In genomic region chr12:122064034-122064777, GRCh38 we compare ENCODE assay signal across 1 cellular context.
TF ChIP-seq lines count a peak whose summit lies in the region.

No MANE protein-coding gene starts in this region.

TF ChIP-seq in K562, 482 proteins besides CTCF, POLR2A, EP300 and RAD21 (continued from another document and continues in another):
- TF ChIP-seq MLLT1 (IDR thresholded peaks at IDR 0.05): no peak; a peak in 1 of 4 replicates
- no peak for TF ChIP-seq ETS2 (tag; IDR thresholded peaks at IDR 0.05; ENCODE audit: borderline replicate concordance, poor library complexity, severe bottlenecking)
- 0 out of 2 replicates have a peak, but pooled peaks have one; percentile 27 for TF ChIP-seq ZC3H4 (CRISPR knock-in tag; IDR thresholded peaks at IDR 0.05; ENCODE audit: borderline replicate concordance)
- TF ChIP-seq THRB (CRISPR knock-in tag; conservative IDR thresholded peaks at IDR 0.05): peak; percentile 80; the same call in 1 of the 2 replicates
- no peak for TF ChIP-seq HMGN3 (IDR thresholded peaks at IDR 0.05; ENCODE audit: borderline replicate concordance, extremely low read depth, insufficient read length, low read depth, low read length)
- TF ChIP-seq KAT8 (IDR thresholded peaks at IDR 0.05; ENCODE audit: low read depth): no peak
- TF ChIP-seq MAX (CRISPR knock-in tag; IDR thresholded peaks at IDR 0.05): peak; percentile 99
- no peak for TF ChIP-seq STAT5A (IDR thresholded peaks at IDR 0.05; ENCODE audit: borderline replicate concordance, low read length)
- TF ChIP-seq KDM5B (IDR thresholded peaks at IDR 0.05; ENCODE audit: insufficient replicate concordance, low read depth, low read length): peak; percentile 44
- TF ChIP-seq ZKSCAN8 (CRISPR knock-in tag; IDR thresholded peaks at IDR 0.05): peak; percentile 89
- TF ChIP-seq ZNF76 (CRISPR knock-in tag; IDR thresholded peaks at IDR 0.05; ENCODE audit: borderline replicate concordance): peak; percentile 84
- no peak for TF ChIP-seq ZNF740 (CRISPR knock-in tag; IDR thresholded peaks at IDR 0.05)
- TF ChIP-seq ZNF740 (tag; IDR thresholded peaks at IDR 0.05): no peak
- TF ChIP-seq ASH1L (IDR thresholded peaks at IDR 0.05; ENCODE audit: borderline replicate concordance, low read depth, partially characterized antibody): peak; percentile 78
- TF ChIP-seq, protein P1, sequence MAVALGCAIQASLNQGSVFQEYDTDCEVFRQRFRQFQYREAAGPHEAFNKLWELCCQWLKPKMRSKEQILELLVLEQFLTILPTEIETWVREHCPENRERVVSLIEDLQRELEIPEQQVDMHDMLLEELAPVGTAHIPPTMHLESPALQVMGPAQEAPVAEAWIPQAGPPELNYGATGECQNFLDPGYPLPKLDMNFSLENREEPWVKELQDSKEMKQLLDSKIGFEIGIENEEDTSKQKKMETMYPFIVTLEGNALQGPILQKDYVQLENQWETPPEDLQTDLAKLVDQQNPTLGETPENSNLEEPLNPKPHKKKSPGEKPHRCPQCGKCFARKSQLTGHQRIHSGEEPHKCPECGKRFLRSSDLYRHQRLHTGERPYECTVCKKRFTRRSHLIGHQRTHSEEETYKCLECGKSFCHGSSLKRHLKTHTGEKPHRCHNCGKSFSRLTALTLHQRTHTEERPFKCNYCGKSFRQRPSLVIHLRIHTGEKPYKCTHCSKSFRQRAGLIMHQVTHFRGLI (CRISPR knock-in tag; IDR thresholded peaks at IDR 0.05): peak; percentile 75
- peak; percentile 11 for TF ChIP-seq DACH1 (IDR thresholded peaks at IDR 0.05; ENCODE audit: partially characterized antibody)
- no peak for TF ChIP-seq SRSF7 (optimal IDR thresholded peaks at IDR 0.05; ENCODE audit: low read depth, low read length)
- TF ChIP-seq, protein P2, sequence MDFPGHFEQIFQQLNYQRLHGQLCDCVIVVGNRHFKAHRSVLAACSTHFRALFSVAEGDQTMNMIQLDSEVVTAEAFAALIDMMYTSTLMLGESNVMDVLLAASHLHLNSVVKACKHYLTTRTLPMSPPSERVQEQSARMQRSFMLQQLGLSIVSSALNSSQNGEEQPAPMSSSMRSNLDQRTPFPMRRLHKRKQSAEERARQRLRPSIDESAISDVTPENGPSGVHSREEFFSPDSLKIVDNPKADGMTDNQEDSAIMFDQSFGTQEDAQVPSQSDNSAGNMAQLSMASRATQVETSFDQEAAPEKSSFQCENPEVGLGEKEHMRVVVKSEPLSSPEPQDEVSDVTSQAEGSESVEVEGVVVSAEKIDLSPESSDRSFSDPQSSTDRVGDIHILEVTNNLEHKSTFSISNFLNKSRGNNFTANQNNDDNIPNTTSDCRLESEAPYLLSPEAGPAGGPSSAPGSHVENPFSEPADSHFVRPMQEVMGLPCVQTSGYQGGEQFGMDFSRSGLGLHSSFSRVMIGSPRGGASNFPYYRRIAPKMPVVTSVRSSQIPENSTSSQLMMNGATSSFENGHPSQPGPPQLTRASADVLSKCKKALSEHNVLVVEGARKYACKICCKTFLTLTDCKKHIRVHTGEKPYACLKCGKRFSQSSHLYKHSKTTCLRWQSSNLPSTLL (IDR thresholded peaks at IDR 0.05): no peak
- no peak for TF ChIP-seq CCAR2 (IDR thresholded peaks at IDR 0.05; ENCODE audit: low read depth, low read length)
- TF ChIP-seq, protein P3, sequence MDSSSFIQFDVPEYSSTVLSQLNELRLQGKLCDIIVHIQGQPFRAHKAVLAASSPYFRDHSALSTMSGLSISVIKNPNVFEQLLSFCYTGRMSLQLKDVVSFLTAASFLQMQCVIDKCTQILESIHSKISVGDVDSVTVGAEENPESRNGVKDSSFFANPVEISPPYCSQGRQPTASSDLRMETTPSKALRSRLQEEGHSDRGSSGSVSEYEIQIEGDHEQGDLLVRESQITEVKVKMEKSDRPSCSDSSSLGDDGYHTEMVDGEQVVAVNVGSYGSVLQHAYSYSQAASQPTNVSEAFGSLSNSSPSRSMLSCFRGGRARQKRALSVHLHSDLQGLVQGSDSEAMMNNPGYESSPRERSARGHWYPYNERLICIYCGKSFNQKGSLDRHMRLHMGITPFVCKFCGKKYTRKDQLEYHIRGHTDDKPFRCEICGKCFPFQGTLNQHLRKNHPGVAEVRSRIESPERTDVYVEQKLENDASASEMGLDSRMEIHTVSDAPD (CRISPR knock-in tag; IDR thresholded peaks at IDR 0.05): peak; percentile 50; the same call in 1 of the 2 replicates
- 0 out of 2 replicates have a peak, but pooled peaks have one; percentile 6 for TF ChIP-seq ETV5 (CRISPR knock-in tag; IDR thresholded peaks at IDR 0.05; ENCODE audit: low read depth)
- TF ChIP-seq MCM2 (IDR thresholded peaks at IDR 0.05; ENCODE audit: low read depth): no peak
- TF ChIP-seq CHCHD3 (CRISPR knock-in tag; IDR thresholded peaks at IDR 0.05): peak; percentile 83
- peak; percentile 87 for TF ChIP-seq MECOM (CRISPR knock-in tag; IDR thresholded peaks at IDR 0.05)
- no peak for TF ChIP-seq E2F4 (CRISPR knock-in tag; IDR thresholded peaks at IDR 0.05; ENCODE audit: low read depth)
- TF ChIP-seq SIRT6 (IDR thresholded peaks at IDR 0.05; ENCODE audit: low read depth, low read length): no peak
- TF ChIP-seq POLR3G (IDR thresholded peaks at IDR 0.05; ENCODE audit: extremely low read depth, insufficient read length, insufficient replicate concordance): no peak
- no peak for TF ChIP-seq TSC22D4 (tag; IDR thresholded peaks at IDR 0.05)
- TF ChIP-seq, protein P4, sequence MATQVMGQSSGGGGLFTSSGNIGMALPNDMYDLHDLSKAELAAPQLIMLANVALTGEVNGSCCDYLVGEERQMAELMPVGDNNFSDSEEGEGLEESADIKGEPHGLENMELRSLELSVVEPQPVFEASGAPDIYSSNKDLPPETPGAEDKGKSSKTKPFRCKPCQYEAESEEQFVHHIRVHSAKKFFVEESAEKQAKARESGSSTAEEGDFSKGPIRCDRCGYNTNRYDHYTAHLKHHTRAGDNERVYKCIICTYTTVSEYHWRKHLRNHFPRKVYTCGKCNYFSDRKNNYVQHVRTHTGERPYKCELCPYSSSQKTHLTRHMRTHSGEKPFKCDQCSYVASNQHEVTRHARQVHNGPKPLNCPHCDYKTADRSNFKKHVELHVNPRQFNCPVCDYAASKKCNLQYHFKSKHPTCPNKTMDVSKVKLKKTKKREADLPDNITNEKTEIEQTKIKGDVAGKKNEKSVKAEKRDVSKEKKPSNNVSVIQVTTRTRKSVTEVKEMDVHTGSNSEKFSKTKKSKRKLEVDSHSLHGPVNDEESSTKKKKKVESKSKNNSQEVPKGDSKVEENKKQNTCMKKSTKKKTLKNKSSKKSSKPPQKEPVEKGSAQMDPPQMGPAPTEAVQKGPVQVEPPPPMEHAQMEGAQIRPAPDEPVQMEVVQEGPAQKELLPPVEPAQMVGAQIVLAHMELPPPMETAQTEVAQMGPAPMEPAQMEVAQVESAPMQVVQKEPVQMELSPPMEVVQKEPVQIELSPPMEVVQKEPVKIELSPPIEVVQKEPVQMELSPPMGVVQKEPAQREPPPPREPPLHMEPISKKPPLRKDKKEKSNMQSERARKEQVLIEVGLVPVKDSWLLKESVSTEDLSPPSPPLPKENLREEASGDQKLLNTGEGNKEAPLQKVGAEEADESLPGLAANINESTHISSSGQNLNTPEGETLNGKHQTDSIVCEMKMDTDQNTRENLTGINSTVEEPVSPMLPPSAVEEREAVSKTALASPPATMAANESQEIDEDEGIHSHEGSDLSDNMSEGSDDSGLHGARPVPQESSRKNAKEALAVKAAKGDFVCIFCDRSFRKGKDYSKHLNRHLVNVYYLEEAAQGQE (CRISPR knock-in tag; IDR thresholded peaks at IDR 0.05; ENCODE audit: low read depth): 0 out of 2 replicates have a peak, but pooled peaks have one; percentile 20
- TF ChIP-seq SMAD2 (IDR thresholded peaks at IDR 0.05; ENCODE audit: low read depth, low read length): no peak
- TF ChIP-seq RBM14 (IDR thresholded peaks at IDR 0.05; ENCODE audit: borderline replicate concordance, insufficient read depth, low read depth, low read length): no peak
- TF ChIP-seq THRAP3 (IDR thresholded peaks at IDR 0.05; ENCODE audit: borderline replicate concordance): peak; percentile 52; the same call in 1 of the 2 replicates
- TF ChIP-seq, protein P5, sequence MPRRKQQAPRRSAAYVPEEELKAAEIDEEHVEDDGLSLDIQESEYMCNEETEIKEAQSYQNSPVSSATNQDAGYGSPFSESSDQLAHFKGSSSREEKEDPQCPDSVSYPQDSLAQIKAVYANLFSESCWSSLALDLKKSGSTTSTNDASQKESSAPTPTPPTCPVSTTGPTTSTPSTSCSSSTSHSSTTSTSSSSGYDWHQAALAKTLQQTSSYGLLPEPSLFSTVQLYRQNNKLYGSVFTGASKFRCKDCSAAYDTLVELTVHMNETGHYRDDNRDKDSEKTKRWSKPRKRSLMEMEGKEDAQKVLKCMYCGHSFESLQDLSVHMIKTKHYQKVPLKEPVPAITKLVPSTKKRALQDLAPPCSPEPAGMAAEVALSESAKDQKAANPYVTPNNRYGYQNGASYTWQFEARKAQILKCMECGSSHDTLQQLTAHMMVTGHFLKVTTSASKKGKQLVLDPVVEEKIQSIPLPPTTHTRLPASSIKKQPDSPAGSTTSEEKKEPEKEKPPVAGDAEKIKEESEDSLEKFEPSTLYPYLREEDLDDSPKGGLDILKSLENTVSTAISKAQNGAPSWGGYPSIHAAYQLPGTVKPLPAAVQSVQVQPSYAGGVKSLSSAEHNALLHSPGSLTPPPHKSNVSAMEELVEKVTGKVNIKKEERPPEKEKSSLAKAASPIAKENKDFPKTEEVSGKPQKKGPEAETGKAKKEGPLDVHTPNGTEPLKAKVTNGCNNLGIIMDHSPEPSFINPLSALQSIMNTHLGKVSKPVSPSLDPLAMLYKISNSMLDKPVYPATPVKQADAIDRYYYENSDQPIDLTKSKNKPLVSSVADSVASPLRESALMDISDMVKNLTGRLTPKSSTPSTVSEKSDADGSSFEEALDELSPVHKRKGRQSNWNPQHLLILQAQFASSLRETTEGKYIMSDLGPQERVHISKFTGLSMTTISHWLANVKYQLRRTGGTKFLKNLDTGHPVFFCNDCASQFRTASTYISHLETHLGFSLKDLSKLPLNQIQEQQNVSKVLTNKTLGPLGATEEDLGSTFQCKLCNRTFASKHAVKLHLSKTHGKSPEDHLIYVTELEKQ (CRISPR knock-in tag; IDR thresholded peaks at IDR 0.05): peak; percentile 79
- TF ChIP-seq ATF1 (CRISPR knock-in tag; IDR thresholded peaks at IDR 0.05): no peak
- TF ChIP-seq ATF1 (tag; IDR thresholded peaks at IDR 0.05): peak; percentile 67
- TF ChIP-seq ZNF140 (CRISPR knock-in tag; IDR thresholded peaks at IDR 0.05): no peak
- TF ChIP-seq, protein P6, sequence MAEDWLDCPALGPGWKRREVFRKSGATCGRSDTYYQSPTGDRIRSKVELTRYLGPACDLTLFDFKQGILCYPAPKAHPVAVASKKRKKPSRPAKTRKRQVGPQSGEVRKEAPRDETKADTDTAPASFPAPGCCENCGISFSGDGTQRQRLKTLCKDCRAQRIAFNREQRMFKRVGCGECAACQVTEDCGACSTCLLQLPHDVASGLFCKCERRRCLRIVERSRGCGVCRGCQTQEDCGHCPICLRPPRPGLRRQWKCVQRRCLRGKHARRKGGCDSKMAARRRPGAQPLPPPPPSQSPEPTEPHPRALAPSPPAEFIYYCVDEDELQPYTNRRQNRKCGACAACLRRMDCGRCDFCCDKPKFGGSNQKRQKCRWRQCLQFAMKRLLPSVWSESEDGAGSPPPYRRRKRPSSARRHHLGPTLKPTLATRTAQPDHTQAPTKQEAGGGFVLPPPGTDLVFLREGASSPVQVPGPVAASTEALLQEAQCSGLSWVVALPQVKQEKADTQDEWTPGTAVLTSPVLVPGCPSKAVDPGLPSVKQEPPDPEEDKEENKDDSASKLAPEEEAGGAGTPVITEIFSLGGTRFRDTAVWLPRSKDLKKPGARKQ (CRISPR knock-in tag; IDR thresholded peaks at IDR 0.05): no peak
- peak; percentile 99 for TF ChIP-seq L3MBTL2 (IDR thresholded peaks at IDR 0.05)
- no peak for TF ChIP-seq FOXJ3 (CRISPR knock-in tag; IDR thresholded peaks at IDR 0.05)
- peak; percentile 92 for TF ChIP-seq MEF2D (tag; conservative IDR thresholded peaks at IDR 0.05; ENCODE audit: low read depth)
- no peak for TF ChIP-seq LARP7 (IDR thresholded peaks at IDR 0.05)
